Comparison of ENCODE assay signal across 8 cellular contexts in genomic region chr10:102376901-102377300, GRCh38.
"Had no signal": no experiment of that assay in that cellular context is flagged by ENCODE, and none has a peak within 500 bp of the region (broad histone marks: within the 10 kb centered on the region; RNA-seq: fewer than 3 reads in every experiment).

No MANE protein-coding gene starts in this region.

- H3K4me3 ChIP-seq: GM12878 had no signal

- FAIRE-seq: G401.6, GM12878, GM12891, GM12892, GM18507, GM19239 had no signal

- ATAC-seq: GM12878 had no signal

- DNase-seq: GDM1, GF-D8 had no signal
